In genomic region chr18:62612246-62612645, GRCh38 we compare ENCODE assay signal across 1 cellular context.
TF ChIP-seq lines count a peak whose summit lies in the region.

No MANE protein-coding gene starts in this region.

TF ChIP-seq in K562, 482 proteins besides CTCF, POLR2A, EP300 and RAD21 (continued from another document):
- TF ChIP-seq COPS2 (conservative IDR thresholded peaks at IDR 0.05) (no peak), U2AF1 (optimal IDR thresholded peaks at IDR 0.05; ENCODE audit: low read depth, low read length) (no peak), HSF4 (CRISPR knock-in tag; IDR thresholded peaks at IDR 0.05; ENCODE audit: borderline replicate concordance) (no peak), CHD7 (IDR thresholded peaks at IDR 0.05; ENCODE audit: low read depth, low read length) (no peak), TOE1 (IDR thresholded peaks at IDR 0.05; ENCODE audit: borderline replicate concordance) (no peak), TOE1 (CRISPR knock-in tag; IDR thresholded peaks at IDR 0.05; ENCODE audit: borderline replicate concordance, low read depth) (no peak), ZNF347 (CRISPR knock-in tag; IDR thresholded peaks at IDR 0.05; ENCODE audit: low read depth) (no peak), AFF1 (IDR thresholded peaks at IDR 0.05; ENCODE audit: low read depth in 1 of 2, partially characterized antibody in 2 of 2) (no peak), ZNF507 (tag; conservative IDR thresholded peaks at IDR 0.05) (no peak), HES1 (IDR thresholded peaks at IDR 0.05; ENCODE audit: low read depth) (no peak)
